Comparison of ENCODE assay signal across 12 cellular contexts in genomic region chrX:55754861-55755294, GRCh38. TPM values are rescaled to one million over a fixed set of nuclear protein-coding genes. Genes with fewer than 3 reads are reported as not detected.
DNase-seq lines count a peak whose midpoint lies in the region; ATAC-seq and TF ChIP-seq lines count a peak whose summit lies in the region.
"Had no signal": no experiment of that assay in that cellular context is flagged by ENCODE, and none has a peak within 500 bp of the region (broad histone marks: within the 10 kb centered on the region; RNA-seq: fewer than 3 reads in every experiment).

No MANE protein-coding gene starts in this region.

- H3K9me3 Mint-ChIP-seq in activated T-cell treated with anti-CD3 and anti-CD28 coated beads, Interleukin-2, amount 50 U/mL, for 72 hours, result no peaks in the 10 kb centered on the region
- peaks cover 17% of the 10 kb centered on the region for H3K9me3 Mint-ChIP-seq in mesothelial cell of epicardium

- no peak overlapping the region for H3K27ac Mint-ChIP-seq in activated T-cell treated with anti-CD3 and anti-CD28 coated beads, Interleukin-2, amount 50 U/mL, for 72 hours
- H3K27ac Mint-ChIP-seq in mesothelial cell of epicardium, result no peak overlapping the region
- H3K27ac Mint-ChIP-seq: progenitor cell of endocrine pancreas had no signal

- H3K36me3 Mint-ChIP-seq in activated T-cell treated with anti-CD3 and anti-CD28 coated beads, Interleukin-2, amount 50 U/mL, for 72 hours (ENCODE audit: insufficient read depth in 2 of 2), result peaks cover 0 to 3% of the 10 kb centered on the region in 2 donors
- peaks cover 11% of the 10 kb centered on the region for H3K36me3 Mint-ChIP-seq in mesothelial cell of epicardium

- DNase-seq in activated T-cell treated with anti-CD3 and anti-CD28 coated beads, Interleukin-2, amount 50 U/mL, for 72 hours, result no peak
- DNase-seq in activated T-cell treated with anti-CD3 and anti-CD28 coated beads for 4 hours, result no peak
- DNase-seq in hepatic stellate cell (ENCODE audit: low spot score), result no peak
- DNase-seq in RPMI8226, result no peak
- no peak for DNase-seq in mesothelial cell of epicardium (ENCODE audit: low spot score in 2 of 2, unreplicated experiment in 2 of 2)
- DNase-seq: activated CD4-positive, alpha-beta T cell treated with anti-CD3 and anti-CD28 coated beads, Interleukin-2, amount 50 U/mL, for 4 hours; NCI-H1694; Right ventricle myocardium superior had no signal

- H3K4me1 Mint-ChIP-seq in activated T-cell treated with anti-CD3 and anti-CD28 coated beads, Interleukin-2, amount 50 U/mL, for 72 hours (ENCODE audit: low read depth), result no peaks in the 10 kb centered on the region
- no peaks in the 10 kb centered on the region for H3K4me1 Mint-ChIP-seq in mesothelial cell of epicardium

- peaks cover 3% of the 10 kb centered on the region for H3K27me3 Mint-ChIP-seq in activated T-cell treated with anti-CD3 and anti-CD28 coated beads, Interleukin-2, amount 50 U/mL, for 72 hours (ENCODE audit: low read depth)
- H3K27me3 Mint-ChIP-seq in mesothelial cell of epicardium (ENCODE audit: low read depth), result no peaks in the 10 kb centered on the region
- H3K27me3 Mint-ChIP-seq: progenitor cell of endocrine pancreas had no signal

- ATAC-seq in activated T-cell treated with anti-CD3 and anti-CD28 coated beads, Interleukin-2, amount 50 U/mL, for 72 hours (replicated peaks in 1 of 2), result peak; percentile 74 to 92
- ATAC-seq in GM21390 (IDR thresholded peaks at IDR 0.05; ENCODE audit: unreplicated experiment), result peak; percentile 91
- ATAC-seq in HG03066 (IDR thresholded peaks at IDR 0.05; ENCODE audit: low read depth, unreplicated experiment), result peak; percentile 88
- peak; percentile 74 for ATAC-seq in esophagus mucosa

- no peak for TF ChIP-seq CTCF in mesothelial cell of epicardium (IDR thresholded peaks at IDR 0.05; ENCODE audit: unreplicated experiment)

- no peak overlapping the region for H3K4me3 Mint-ChIP-seq in activated T-cell treated with anti-CD3 and anti-CD28 coated beads, Interleukin-2, amount 50 U/mL, for 72 hours
- H3K4me3 Mint-ChIP-seq in mesothelial cell of epicardium, result no peak overlapping the region

RNA-seq across cellular contexts. Expression of gene RRAGB, which starts 37.3 kb away (rescaled TPM):
- 10 to 100 TPM; 10.9 to 11.5 TPM for total RNA-seq in activated T-cell treated with anti-CD3 and anti-CD28 coated beads, Interleukin-2, amount 50 U/mL, for 72 hours
- total RNA-seq in esophagus mucosa (5.6 TPM), mesothelial cell of epicardium (26.9 to 30.6 TPM (median 27.8 TPM) in 3 replicates)
